In genomic region chr15:85667491-85668424, GRCh38 we compare ENCODE assay signal across 8 cellular contexts.
DNase-seq lines count a peak whose midpoint lies in the region; ATAC-seq and TF ChIP-seq lines count a peak whose summit lies in the region.

No MANE protein-coding gene starts in this region.

- peak overlapping the region; percentile 92 for H3K27ac Mint-ChIP-seq in CD8-positive, alpha-beta T cell
- peak overlapping the region; percentile 81 for H3K27ac Mint-ChIP-seq in type B pancreatic cell

- CTCF ChIA-PET in CD8-positive, alpha-beta T cell (lab: Charles Lee) = no interaction called here

- H3K27me3 Mint-ChIP-seq in CD8-positive, alpha-beta T cell (ENCODE audit: low read depth) = no peaks in the 10 kb centered on the region
- H3K27me3 Mint-ChIP-seq in type B pancreatic cell = no peaks in the 10 kb centered on the region

- H3K36me3 Mint-ChIP-seq in CD8-positive, alpha-beta T cell = peaks cover 89% of the 10 kb centered on the region
- peaks cover 39% of the 10 kb centered on the region for H3K36me3 Mint-ChIP-seq in type B pancreatic cell

- peak; percentile 91 for ATAC-seq in CD8-positive, alpha-beta T cell
- ATAC-seq in GM19397 (IDR thresholded peaks at IDR 0.05; ENCODE audit: unreplicated experiment) (peak; percentile 87), HG03460 (IDR thresholded peaks at IDR 0.05; ENCODE audit: unreplicated experiment) (peak; percentile 92)

- peak overlapping the region; percentile 53 for H3K27ac ChIP-seq in CD8-positive, alpha-beta T cell (ENCODE audit: low read depth, low read length)
- H3K27ac ChIP-seq in duodenal mucosa (ENCODE audit: low read depth, low read length) = peak overlapping the region; percentile 71

- POLR2A ChIA-PET in CD8-positive, alpha-beta T cell (lab: Charles Lee) = interaction anchor here (1.1 to 1.7 kb wide), 4 partner anchors 9 to 39 kb away, joined by 3 to 5 read pairs (median 4); no protein-coding TSS in a partner anchor

- H3K4me3 Mint-ChIP-seq in CD8-positive, alpha-beta T cell = peak overlapping the region; percentile 40
- no peak overlapping the region for H3K4me3 Mint-ChIP-seq in type B pancreatic cell

- no peaks in the 10 kb centered on the region for H3K9me3 Mint-ChIP-seq in CD8-positive, alpha-beta T cell
- H3K9me3 Mint-ChIP-seq in type B pancreatic cell = no peaks in the 10 kb centered on the region

- no peak overlapping the region for H3K4me3 ChIP-seq in CD8-positive, alpha-beta T cell (ENCODE audit: low read depth, low read length)
- no peak overlapping the region for H3K4me3 ChIP-seq in duodenal mucosa (ENCODE audit: low read depth in 1 of 2, low read length in 2 of 2)

- peaks cover 17% of the 10 kb centered on the region for H3K36me3 ChIP-seq in CD8-positive, alpha-beta T cell (ENCODE audit: insufficient read depth, low read length)
- H3K36me3 ChIP-seq in duodenal mucosa (ENCODE audit: control insufficient read depth in 1 of 2, insufficient read depth in 2 of 2, low read length in 2 of 2) = peaks cover 35 to 61% of the 10 kb centered on the region in 2 donors

- peaks cover 13% of the 10 kb centered on the region for H3K4me1 ChIP-seq in CD8-positive, alpha-beta T cell (ENCODE audit: insufficient read depth, low read length)
- H3K4me1 ChIP-seq in duodenal mucosa (ENCODE audit: control insufficient read depth in 1 of 2, insufficient read depth in 2 of 2, low read length in 2 of 2) = peaks cover 14 to 22% of the 10 kb centered on the region in 2 donors

- intact Hi-C loops in CD8-positive, alpha-beta T cell (cut with DNase I, micrococcal nuclease) = loop anchor here (1.0 to 5.0 kb wide), 6 partner anchors 21 to 85 kb away; no protein-coding TSS in a partner anchor

- peak in 6 of 7 experiments; percentile 23 to 71 (median 56) for DNase-seq in CD8-positive, alpha-beta T cell
- DNase-seq in T1000 (lab: John Stamatoyannopoulos, UW) (peak; percentile 59), mucosa of gallbladder (ENCODE audit: low spot score) (peak; percentile 70), type B pancreatic cell (ENCODE audit: extremely low spot score, unreplicated experiment) (no peak), iPS-NIHi7 (ENCODE audit: extremely low spot score) (no peak)

- no peak for TF ChIP-seq CTCF in CD8-positive, alpha-beta T cell (IDR thresholded peaks at IDR 0.05)
- no peak for TF ChIP-seq CTCF in type B pancreatic cell (conservative IDR thresholded peaks at IDR 0.05)

- H3K27me3 ChIP-seq in CD8-positive, alpha-beta T cell (ENCODE audit: insufficient read depth, low read length) = no peaks in the 10 kb centered on the region
- H3K27me3 ChIP-seq in duodenal mucosa (ENCODE audit: control insufficient read depth in 1 of 2, insufficient read depth in 2 of 2, low read length in 2 of 2) = no peaks in the 10 kb centered on the region

- H3K9me3 ChIP-seq in CD8-positive, alpha-beta T cell (ENCODE audit: low read length) = no peaks in the 10 kb centered on the region
- H3K9me3 ChIP-seq in duodenal mucosa (ENCODE audit: control insufficient read depth in 1 of 2, low read length in 2 of 2) = no peaks in the 10 kb centered on the region

- peaks cover 22% of the 10 kb centered on the region for H3K4me1 Mint-ChIP-seq in CD8-positive, alpha-beta T cell (ENCODE audit: low read depth)
- H3K4me1 Mint-ChIP-seq in type B pancreatic cell (ENCODE audit: unreplicated experiment) = peaks cover 18% of the 10 kb centered on the region

- H3K9ac ChIP-seq in duodenal mucosa (ENCODE audit: low read depth in 1 of 2, low read length in 2 of 2) = peak overlapping the region; percentile 28 to 47

Comparison
In these comparisons a context has a peak if more than half of its experiments do, and no peak if none do; other contexts are left out.
1. DNase-seq: peak in CD8-positive, alpha-beta T cell (6 of 7), T1000 (single experiment) and mucosa of gallbladder (single experiment); none in type B pancreatic cell (single experiment) and iPS-NIHi7 (single experiment).
2. Peak in every context shown above with its lines, with median percentiles within 50 percentile points of each other: ATAC-seq.